Comparison of ENCODE assay signal across 8 cellular contexts in genomic region chr20:38961530-38962043, GRCh38. TPM values are rescaled to one million over a fixed set of nuclear protein-coding genes. Genes with fewer than 3 reads are reported as not detected.
DNase-seq lines count a peak whose midpoint lies in the region; ATAC-seq and TF ChIP-seq lines count a peak whose summit lies in the region.

No MANE protein-coding gene starts in this region.

- no peak overlapping the region for H2BK120ac ChIP-seq in neuronal stem cell (ENCODE audit: low read depth, low read length)

- WGBS in SK-N-SH (ENCODE audit: low lambda C conversion rate) = 36% methylated on average over 16 of the region's 16 CpGs
- WGBS in neuronal stem cell (ENCODE audit: extremely low coverage in 2 of 2, insufficient read length in 2 of 2, insufficient replicate concordance in 1 of 2), 2 donors = no CpG with 5 or more reads among the region's 16 CpGs

- H3K18ac ChIP-seq in neuronal stem cell (ENCODE audit: low read length) = peak overlapping the region; percentile 96

- H3K36me3 ChIP-seq in SK-N-SH (replicated peaks in 1 of 2; ENCODE audit: control insufficient read depth in 1 of 2, insufficient read depth in 2 of 2, low read length in 1 of 2) = peaks cover 7 to 9% of the 10 kb centered on the region in 2 experiments
- peaks cover 0 to 16% of the 10 kb centered on the region in 2 donors for H3K36me3 ChIP-seq in neuronal stem cell (replicated peaks in 1 of 2; ENCODE audit: control insufficient read depth in 2 of 2, insufficient read depth in 2 of 2, low read length in 2 of 2)

- peaks cover 3% of the 10 kb centered on the region for H3K79me1 ChIP-seq in neuronal stem cell (ENCODE audit: low read depth, low read length)

- no peak overlapping the region for H3K4ac ChIP-seq in neuronal stem cell (ENCODE audit: low read length)

- TF ChIP-seq RAD21 in SK-N-SH (IDR thresholded peaks at IDR 0.05; ENCODE audit: low read length) = no peak

- H4K8ac ChIP-seq in neuronal stem cell (ENCODE audit: low read depth, low read length) = no peak overlapping the region

- H3K14ac ChIP-seq in neuronal stem cell (ENCODE audit: low read length) = no peak overlapping the region

- H4K91ac ChIP-seq in neuronal stem cell (ENCODE audit: low read depth, low read length, poor library complexity) = peak overlapping the region; percentile 79

- TF ChIP-seq CTCF in SK-N-SH (IDR thresholded peaks at IDR 0.05) = no peak

- H2AFZ ChIP-seq in SK-N-SH (ENCODE audit: low read depth) (peak overlapping the region; percentile 93), neuronal stem cell (ENCODE audit: low read length) (peak overlapping the region; percentile 93)

- peaks cover 5% of the 10 kb centered on the region for H3K36me3 Mint-ChIP-seq in effector memory CD8-positive, alpha-beta T cell (ENCODE audit: insufficient read depth)

- H3K4me2 ChIP-seq in SK-N-SH (peak overlapping the region; percentile 50), neuronal stem cell (ENCODE audit: insufficient read depth, low read length, poor library complexity, severe bottlenecking) (peak overlapping the region; percentile 91)

- CTCF ChIA-PET in SK-N-SH (lab: Yijun Ruan, JAX) = interaction anchor here (0.6 to 2.7 kb wide), 10 partner anchors 8 to 316 kb away, joined by 3 to 20 read pairs (median 4); partner anchors contain the start of gene FAM83D

- peaks cover 43% of the 10 kb centered on the region for H3K79me2 ChIP-seq in SK-N-SH (ENCODE audit: insufficient read depth)

- H4K20me1 ChIP-seq in SK-N-SH (ENCODE audit: insufficient read depth) = no peaks in the 10 kb centered on the region

- H3K9me3 ChIP-seq in SK-N-SH (no peaks in the 10 kb centered on the region), neuronal stem cell (replicated peaks in 1 of 2; ENCODE audit: control insufficient read depth in 2 of 2, insufficient read depth in 1 of 2, low read depth in 1 of 2, low read length in 2 of 2) (no peaks in the 10 kb centered on the region)

- H3K9me2 ChIP-seq in SK-N-SH = no peaks in the 10 kb centered on the region

- ATAC-seq in effector memory CD8-positive, alpha-beta T cell (replicated peaks) = no peak

- peak overlapping the region; percentile 3 for H3K23ac ChIP-seq in neuronal stem cell (ENCODE audit: low read depth, low read length, poor library complexity)

- H3K9ac ChIP-seq in SK-N-SH = peak overlapping the region; percentile 49; the same call in 1 of the 2 replicates
- peak overlapping the region; percentile 95 for H3K9ac ChIP-seq in neuronal stem cell (ENCODE audit: low read depth, low read length, poor library complexity)

- H2BK15ac ChIP-seq in neuronal stem cell (ENCODE audit: low read length) = peak overlapping the region; percentile 64

- POLR2A ChIA-PET in SK-N-SH (lab: Yijun Ruan, JAX) = interaction anchor here (0.9 to 1.7 kb wide), 7 partner anchors 11 to 91 kb away, joined by 3 to 20 read pairs (median 4); partner anchors contain the start of gene FAM83D

- TF ChIP-seq EP300 in SK-N-SH (IDR thresholded peaks at IDR 0.05; ENCODE audit: borderline replicate concordance in 1 of 2, low read depth in 1 of 2, low read length in 1 of 2) = no peak

- H3K4me1 ChIP-seq in SK-N-SH (ENCODE audit: control insufficient read depth in 1 of 2, insufficient read depth in 2 of 2, low read depth in 1 of 2, low read length in 1 of 2) (peaks cover 7 to 9% of the 10 kb centered on the region in 2 experiments; a peak in 3 of 4 replicates), neuronal stem cell (ENCODE audit: control insufficient read depth in 2 of 2, insufficient read depth in 1 of 2, low read depth in 1 of 2, low read length in 2 of 2) (peaks cover 3 to 6% of the 10 kb centered on the region in 2 donors)

- H3K27ac ChIP-seq in SK-N-SH (ENCODE audit: low read depth in 2 of 2, low read length in 1 of 2) (peak overlapping the region; percentile 15 to 76), neuronal stem cell (replicated peaks; ENCODE audit: low read length) (no peak overlapping the region)

- H2AK5ac ChIP-seq in neuronal stem cell (ENCODE audit: low read depth, low read length) = peak overlapping the region; percentile 70

- no peak overlapping the region for H2BK12ac ChIP-seq in neuronal stem cell (ENCODE audit: low read length)

- H3K4me3 ChIP-seq in SK-N-SH (ENCODE audit: low read depth in 2 of 2, low read length in 1 of 2) (peak overlapping the region; percentile 56 to 100), neuronal stem cell (ENCODE audit: low read length in 2 of 2) (peak overlapping the region; percentile 76 to 77)

- peaks cover 13 to 18% of the 10 kb centered on the region in 2 donors for H3K4me1 Mint-ChIP-seq in effector memory CD8-positive, alpha-beta T cell (ENCODE audit: low read depth in 2 of 2)

- no peaks in the 10 kb centered on the region for H3K27me3 Mint-ChIP-seq in effector memory CD8-positive, alpha-beta T cell

- H3K27ac Mint-ChIP-seq in effector memory CD8-positive, alpha-beta T cell = peak overlapping the region; percentile 92 to 95

- peak overlapping the region; percentile 72 for H2BK5ac ChIP-seq in neuronal stem cell (ENCODE audit: low read length)

- H3K9me3 Mint-ChIP-seq in effector memory CD8-positive, alpha-beta T cell = peaks cover 0 to 2% of the 10 kb centered on the region in 2 donors

- peaks cover 13% of the 10 kb centered on the region for H3F3A ChIP-seq in SK-N-SH (replicated peaks; ENCODE audit: insufficient read depth)

- peak; percentile 61 for DNase-seq in NCI-H510A treated with DMSO at 0.1 percent for 48 hours (lab: John Stamatoyannopoulos, UW)
- DNase-seq in NCI-H510A (lab: John Stamatoyannopoulos, UW) = no peak
- DNase-seq in SK-N-SH = no peak
- DNase-seq in effector memory CD8-positive, alpha-beta T cell = no peak
- DNase-seq in neuronal stem cell (ENCODE audit: low spot score) = no peak
- no peak for DNase-seq in activated gamma-delta T cell treated with Interleukin-2 at 50 U/mL for 16 hours
- no peak for DNase-seq in GM19238 (ENCODE audit: insufficient read length, low spot score)
- no peak for DNase-seq in DMS114 treated with DMSO at 0.1 percent for 48 hours (lab: John Stamatoyannopoulos, UW; ENCODE audit: unreplicated experiment)

- H3K27me3 ChIP-seq in SK-N-SH (ENCODE audit: insufficient read depth) = no peaks in the 10 kb centered on the region
- no peaks in the 10 kb centered on the region for H3K27me3 ChIP-seq in neuronal stem cell (ENCODE audit: control insufficient read depth in 3 of 3, insufficient read depth in 3 of 3, low read depth in 1 of 3, low read length in 3 of 3)

- peak overlapping the region; percentile 89 to 95 for H3K4me3 Mint-ChIP-seq in effector memory CD8-positive, alpha-beta T cell

TF ChIP-seq in SK-N-SH, 30 proteins besides CTCF, POLR2A, EP300 and RAD21:
- no peak for TF ChIP-seq FOXJ3 (CRISPR knock-in tag; IDR thresholded peaks at IDR 0.05)
- no peak for TF ChIP-seq RFX5 (IDR thresholded peaks at IDR 0.05; ENCODE audit: low read length)
- no peak for TF ChIP-seq MEF2A (IDR thresholded peaks at IDR 0.05; ENCODE audit: borderline replicate concordance, low read depth)
- no peak for TF ChIP-seq GATA2 (CRISPR knock-in tag; IDR thresholded peaks at IDR 0.05)

RNA-seq across cellular contexts. Expression of gene DHX35, which starts 0.6 kb away (rescaled TPM):
- 17.1 and 28.5 TPM in 2 replicates for polyA plus RNA-seq in SK-N-SH (2012; rRNA removed)
- polyA plus RNA-seq in SK-N-SH (2012; cell fraction: cytosol; rRNA removed) = 11.3 and 14.3 TPM in 2 replicates
- polyA plus RNA-seq in SK-N-SH (2012; cell fraction: nucleus; rRNA removed) = 59.1 and 88.4 TPM in 2 replicates
- 10.1 TPM for polyA plus RNA-seq in neuronal stem cell (2013, experiment 1 of 2)
- polyA plus RNA-seq in neuronal stem cell (2013, experiment 2 of 2) = 9.5 TPM

RNA-seq across cellular contexts. Expression of gene FAM83D, which starts 35.4 kb away (rescaled TPM):
- 18.9 and 21.5 TPM in 2 replicates for polyA plus RNA-seq in SK-N-SH (2012; rRNA removed)
- polyA plus RNA-seq in SK-N-SH (2012; cell fraction: cytosol; rRNA removed) = 17.3 and 20.6 TPM in 2 replicates
- 16.9 and 18.8 TPM in 2 replicates for polyA plus RNA-seq in SK-N-SH (2012; cell fraction: nucleus; rRNA removed)
- 36.7 TPM for polyA plus RNA-seq in neuronal stem cell (2013, experiment 1 of 2)
- 37.2 TPM for polyA plus RNA-seq in neuronal stem cell (2013, experiment 2 of 2)
